Comparison of ENCODE assay signal across 1 cellular context in the genomic region with DNA sequence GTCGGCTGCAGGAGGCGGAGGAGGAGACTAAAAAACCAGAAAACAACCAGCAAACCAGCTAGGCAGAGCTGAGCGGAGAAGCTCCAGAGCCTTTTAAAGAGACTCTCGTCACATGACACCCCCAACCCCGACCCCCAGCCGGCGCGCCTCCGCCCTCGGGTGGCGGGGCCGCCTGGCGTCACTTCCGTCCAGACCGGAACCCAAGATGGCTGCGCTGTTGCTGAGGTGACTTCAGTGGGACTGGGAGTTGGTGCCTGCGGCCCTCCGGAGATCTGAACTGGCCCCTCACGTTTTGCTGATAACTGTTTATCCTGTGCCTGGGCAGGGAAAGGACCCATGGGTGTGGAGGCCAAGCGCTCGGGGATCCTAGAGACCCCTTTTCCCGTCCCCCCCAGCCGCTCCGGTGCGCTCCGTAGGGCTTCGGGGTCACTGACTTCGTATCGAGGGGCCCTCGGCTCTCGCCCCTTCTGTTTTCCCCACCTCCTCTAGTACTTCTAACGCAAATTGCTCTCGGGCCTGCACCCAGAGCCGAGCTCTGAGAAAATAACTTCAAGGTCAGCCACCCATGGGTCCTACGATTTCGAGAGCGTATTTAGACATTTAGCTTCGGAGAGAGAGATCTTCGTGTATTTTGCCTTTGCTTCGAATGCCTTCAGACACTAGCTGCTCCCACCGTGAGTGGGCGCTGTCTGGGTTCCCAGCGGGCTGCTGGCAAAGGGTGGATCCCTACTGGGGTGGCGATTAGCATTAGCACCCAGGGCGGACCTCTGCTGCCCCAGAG.
TF ChIP-seq lines count a peak whose summit lies in the region.

A gene with protein sequence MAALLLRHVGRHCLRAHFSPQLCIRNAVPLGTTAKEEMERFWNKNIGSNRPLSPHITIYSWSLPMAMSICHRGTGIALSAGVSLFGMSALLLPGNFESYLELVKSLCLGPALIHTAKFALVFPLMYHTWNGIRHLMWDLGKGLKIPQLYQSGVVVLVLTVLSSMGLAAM (plus strand): TSS at position 181 of the 781 bp plus-strand sequence. CDS start 25 bp downstream, at position 206.

TF ChIP-seq in HepG2, 621 proteins besides CTCF, POLR2A, EP300 and RAD21 (continued from another document and continues in another):
- no peak for TF ChIP-seq ZHX1 (CRISPR knock-in tag; IDR thresholded peaks at IDR 0.05; ENCODE audit: low read depth)
- TF ChIP-seq ZNF773 (CRISPR knock-in tag; IDR thresholded peaks at IDR 0.05; ENCODE audit: borderline replicate concordance): no peak
- TF ChIP-seq ZNF660 (CRISPR knock-in tag; IDR thresholded peaks at IDR 0.05; ENCODE audit: borderline replicate concordance, low read depth): no peak
- TF ChIP-seq, protein P1, sequence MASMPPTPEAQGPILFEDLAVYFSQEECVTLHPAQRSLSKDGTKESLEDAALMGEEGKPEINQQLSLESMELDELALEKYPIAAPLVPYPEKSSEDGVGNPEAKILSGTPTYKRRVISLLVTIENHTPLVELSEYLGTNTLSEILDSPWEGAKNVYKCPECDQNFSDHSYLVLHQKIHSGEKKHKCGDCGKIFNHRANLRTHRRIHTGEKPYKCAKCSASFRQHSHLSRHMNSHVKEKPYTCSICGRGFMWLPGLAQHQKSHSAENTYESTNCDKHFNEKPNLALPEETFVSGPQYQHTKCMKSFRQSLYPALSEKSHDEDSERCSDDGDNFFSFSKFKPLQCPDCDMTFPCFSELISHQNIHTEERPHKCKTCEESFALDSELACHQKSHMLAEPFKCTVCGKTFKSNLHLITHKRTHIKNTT (CRISPR knock-in tag; IDR thresholded peaks at IDR 0.05): no peak
- TF ChIP-seq PREB (CRISPR knock-in tag; IDR thresholded peaks at IDR 0.05): no peak
- TF ChIP-seq ZNF572 (CRISPR knock-in tag; IDR thresholded peaks at IDR 0.05): no peak
- no peak for TF ChIP-seq ZKSCAN1 (IDR thresholded peaks at IDR 0.05; ENCODE audit: low read length)
- TF ChIP-seq ZSCAN30 (CRISPR knock-in tag; IDR thresholded peaks at IDR 0.05): no peak
- peak; percentile 40; the same call in 1 of the 2 replicates for TF ChIP-seq NFYC (CRISPR knock-in tag; IDR thresholded peaks at IDR 0.05)
- TF ChIP-seq POLR2AphosphoS5 (IDR thresholded peaks at IDR 0.05; ENCODE audit: low read depth, low read length): peak; percentile 95
- TF ChIP-seq ISL2 (CRISPR knock-in tag; IDR thresholded peaks at IDR 0.05): peak; percentile 35; the same call in 1 of the 2 replicates
- no peak for TF ChIP-seq DPF2 (CRISPR knock-in tag; IDR thresholded peaks at IDR 0.05; ENCODE audit: borderline replicate concordance, low read depth)
- TF ChIP-seq KLF9 (CRISPR knock-in tag; IDR thresholded peaks at IDR 0.05; ENCODE audit: low read depth): no peak
- TF ChIP-seq HNF1B (CRISPR knock-in tag; IDR thresholded peaks at IDR 0.05): peak; percentile 44; the same call in 1 of the 2 replicates
- no peak; the same call in 1 of the 2 replicates for TF ChIP-seq ERF (CRISPR knock-in tag; IDR thresholded peaks at IDR 0.05)
- TF ChIP-seq, protein P2, sequence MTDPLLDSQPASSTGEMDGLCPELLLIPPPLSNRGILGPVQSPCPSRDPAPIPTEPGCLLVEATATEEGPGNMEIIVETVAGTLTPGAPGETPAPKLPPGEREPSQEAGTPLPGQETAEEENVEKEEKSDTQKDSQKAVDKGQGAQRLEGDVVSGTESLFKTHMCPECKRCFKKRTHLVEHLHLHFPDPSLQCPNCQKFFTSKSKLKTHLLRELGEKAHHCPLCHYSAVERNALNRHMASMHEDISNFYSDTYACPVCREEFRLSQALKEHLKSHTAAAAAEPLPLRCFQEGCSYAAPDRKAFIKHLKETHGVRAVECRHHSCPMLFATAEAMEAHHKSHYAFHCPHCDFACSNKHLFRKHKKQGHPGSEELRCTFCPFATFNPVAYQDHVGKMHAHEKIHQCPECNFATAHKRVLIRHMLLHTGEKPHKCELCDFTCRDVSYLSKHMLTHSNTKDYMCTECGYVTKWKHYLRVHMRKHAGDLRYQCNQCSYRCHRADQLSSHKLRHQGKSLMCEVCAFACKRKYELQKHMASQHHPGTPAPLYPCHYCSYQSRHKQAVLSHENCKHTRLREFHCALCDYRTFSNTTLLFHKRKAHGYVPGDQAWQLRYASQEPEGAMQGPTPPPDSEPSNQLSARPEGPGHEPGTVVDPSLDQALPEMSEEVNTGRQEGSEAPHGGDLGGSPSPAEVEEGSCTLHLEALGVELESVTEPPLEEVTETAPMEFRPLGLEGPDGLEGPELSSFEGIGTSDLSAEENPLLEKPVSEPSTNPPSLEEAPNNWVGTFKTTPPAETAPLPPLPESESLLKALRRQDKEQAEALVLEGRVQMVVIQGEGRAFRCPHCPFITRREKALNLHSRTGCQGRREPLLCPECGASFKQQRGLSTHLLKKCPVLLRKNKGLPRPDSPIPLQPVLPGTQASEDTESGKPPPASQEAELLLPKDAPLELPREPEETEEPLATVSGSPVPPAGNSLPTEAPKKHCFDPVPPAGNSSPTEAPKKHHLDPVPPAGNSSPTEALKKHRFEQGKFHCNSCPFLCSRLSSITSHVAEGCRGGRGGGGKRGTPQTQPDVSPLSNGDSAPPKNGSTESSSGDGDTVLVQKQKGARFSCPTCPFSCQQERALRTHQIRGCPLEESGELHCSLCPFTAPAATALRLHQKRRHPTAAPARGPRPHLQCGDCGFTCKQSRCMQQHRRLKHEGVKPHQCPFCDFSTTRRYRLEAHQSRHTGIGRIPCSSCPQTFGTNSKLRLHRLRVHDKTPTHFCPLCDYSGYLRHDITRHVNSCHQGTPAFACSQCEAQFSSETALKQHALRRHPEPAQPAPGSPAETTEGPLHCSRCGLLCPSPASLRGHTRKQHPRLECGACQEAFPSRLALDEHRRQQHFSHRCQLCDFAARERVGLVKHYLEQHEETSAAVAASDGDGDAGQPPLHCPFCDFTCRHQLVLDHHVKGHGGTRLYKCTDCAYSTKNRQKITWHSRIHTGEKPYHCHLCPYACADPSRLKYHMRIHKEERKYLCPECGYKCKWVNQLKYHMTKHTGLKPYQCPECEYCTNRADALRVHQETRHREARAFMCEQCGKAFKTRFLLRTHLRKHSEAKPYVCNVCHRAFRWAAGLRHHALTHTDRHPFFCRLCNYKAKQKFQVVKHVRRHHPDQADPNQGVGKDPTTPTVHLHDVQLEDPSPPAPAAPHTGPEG (CRISPR knock-in tag; IDR thresholded peaks at IDR 0.05): no peak
- TF ChIP-seq YEATS2 (CRISPR knock-in tag; IDR thresholded peaks at IDR 0.05; ENCODE audit: borderline replicate concordance): no peak
- TF ChIP-seq, protein P3, sequence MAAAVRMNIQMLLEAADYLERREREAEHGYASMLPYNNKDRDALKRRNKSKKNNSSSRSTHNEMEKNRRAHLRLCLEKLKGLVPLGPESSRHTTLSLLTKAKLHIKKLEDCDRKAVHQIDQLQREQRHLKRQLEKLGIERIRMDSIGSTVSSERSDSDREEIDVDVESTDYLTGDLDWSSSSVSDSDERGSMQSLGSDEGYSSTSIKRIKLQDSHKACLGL (CRISPR knock-in tag; IDR thresholded peaks at IDR 0.05): no peak
- no peak for TF ChIP-seq ZNF547 (CRISPR knock-in tag; IDR thresholded peaks at IDR 0.05)
- peak; percentile 85 for TF ChIP-seq ATF1 (CRISPR knock-in tag; IDR thresholded peaks at IDR 0.05)
- TF ChIP-seq PCBP2 (optimal IDR thresholded peaks at IDR 0.05; ENCODE audit: low read depth, low read length, poor library complexity, severe bottlenecking): no peak
- TF ChIP-seq IKZF1 (IDR thresholded peaks at IDR 0.05): no peak
- TF ChIP-seq HNRNPUL1 (IDR thresholded peaks at IDR 0.05; ENCODE audit: low read depth, low read length): no peak
- TF ChIP-seq ISX (CRISPR knock-in tag; conservative IDR thresholded peaks at IDR 0.05): no peak
- TF ChIP-seq, protein P4, sequence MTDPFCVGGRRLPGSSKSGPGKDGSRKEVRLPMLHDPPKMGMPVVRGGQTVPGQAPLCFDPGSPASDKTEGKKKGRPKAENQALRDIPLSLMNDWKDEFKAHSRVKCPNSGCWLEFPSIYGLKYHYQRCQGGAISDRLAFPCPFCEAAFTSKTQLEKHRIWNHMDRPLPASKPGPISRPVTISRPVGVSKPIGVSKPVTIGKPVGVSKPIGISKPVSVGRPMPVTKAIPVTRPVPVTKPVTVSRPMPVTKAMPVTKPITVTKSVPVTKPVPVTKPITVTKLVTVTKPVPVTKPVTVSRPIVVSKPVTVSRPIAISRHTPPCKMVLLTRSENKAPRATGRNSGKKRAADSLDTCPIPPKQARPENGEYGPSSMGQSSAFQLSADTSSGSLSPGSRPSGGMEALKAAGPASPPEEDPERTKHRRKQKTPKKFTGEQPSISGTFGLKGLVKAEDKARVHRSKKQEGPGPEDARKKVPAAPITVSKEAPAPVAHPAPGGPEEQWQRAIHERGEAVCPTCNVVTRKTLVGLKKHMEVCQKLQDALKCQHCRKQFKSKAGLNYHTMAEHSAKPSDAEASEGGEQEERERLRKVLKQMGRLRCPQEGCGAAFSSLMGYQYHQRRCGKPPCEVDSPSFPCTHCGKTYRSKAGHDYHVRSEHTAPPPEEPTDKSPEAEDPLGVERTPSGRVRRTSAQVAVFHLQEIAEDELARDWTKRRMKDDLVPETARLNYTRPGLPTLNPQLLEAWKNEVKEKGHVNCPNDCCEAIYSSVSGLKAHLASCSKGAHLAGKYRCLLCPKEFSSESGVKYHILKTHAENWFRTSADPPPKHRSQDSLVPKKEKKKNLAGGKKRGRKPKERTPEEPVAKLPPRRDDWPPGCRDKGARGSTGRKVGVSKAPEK (CRISPR knock-in tag; IDR thresholded peaks at IDR 0.05; ENCODE audit: borderline replicate concordance): no peak
- TF ChIP-seq SRY (CRISPR knock-in tag; IDR thresholded peaks at IDR 0.05): no peak
- TF ChIP-seq ZMAT3 (CRISPR knock-in tag; conservative IDR thresholded peaks at IDR 0.05): no peak
- no peak for TF ChIP-seq SMARCC2 (IDR thresholded peaks at IDR 0.05)
- no peak for TF ChIP-seq ZNF260 (CRISPR knock-in tag; IDR thresholded peaks at IDR 0.05; ENCODE audit: borderline replicate concordance, low read depth)
- no peak for TF ChIP-seq ETV6 (CRISPR knock-in tag; conservative IDR thresholded peaks at IDR 0.05)
- TF ChIP-seq MED13 (CRISPR knock-in tag; IDR thresholded peaks at IDR 0.05): peak; percentile 37; the same call in 1 of the 2 replicates
- no peak for TF ChIP-seq ZXDC (CRISPR knock-in tag; IDR thresholded peaks at IDR 0.05)
- TF ChIP-seq NFIC (IDR thresholded peaks at IDR 0.05; ENCODE audit: low read length): no peak; the same call in 1 of the 2 replicates
- TF ChIP-seq ZNF557 (CRISPR knock-in tag; IDR thresholded peaks at IDR 0.05): no peak
- peak; percentile 49; the same call in 1 of the 2 replicates for TF ChIP-seq TOPORS (CRISPR knock-in tag; IDR thresholded peaks at IDR 0.05)
- TF ChIP-seq AGO2 (optimal IDR thresholded peaks at IDR 0.05; ENCODE audit: low read depth, low read length): peak; percentile 72
- peak; percentile 59; the same call in 1 of the 2 replicates for TF ChIP-seq KLF6 (CRISPR knock-in tag; IDR thresholded peaks at IDR 0.05)
- peak; percentile 90 for TF ChIP-seq KMT2B (CRISPR knock-in tag; IDR thresholded peaks at IDR 0.05)
- no peak; the same call in 1 of the 2 replicates for TF ChIP-seq ZNF549 (CRISPR knock-in tag; IDR thresholded peaks at IDR 0.05)
- no peak for TF ChIP-seq ZZZ3 (CRISPR knock-in tag; IDR thresholded peaks at IDR 0.05; ENCODE audit: borderline replicate concordance)
